Comparison of ENCODE assay signal across 17 cellular contexts in the genomic region with DNA sequence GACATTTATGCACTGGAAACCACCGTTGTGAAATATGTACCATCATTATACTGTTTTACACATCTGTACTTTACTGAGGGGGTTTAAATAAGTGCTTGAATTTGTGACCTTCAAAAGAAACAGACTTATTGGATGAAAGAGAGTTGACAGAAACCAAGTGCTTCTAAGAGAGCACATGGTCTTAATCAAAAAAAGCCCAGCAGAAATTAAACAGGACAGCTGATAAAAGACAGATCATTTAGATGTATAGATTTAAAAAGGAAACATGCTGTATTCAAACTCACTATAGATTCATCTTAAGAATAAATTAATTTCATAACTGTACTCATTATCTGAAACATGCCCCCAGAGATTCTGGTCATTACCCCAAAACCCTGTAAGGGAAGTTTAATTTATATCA.
DNase-seq lines count a peak whose midpoint lies in the region; ATAC-seq and TF ChIP-seq lines count a peak whose summit lies in the region.
"Had no signal": no experiment of that assay in that cellular context is flagged by ENCODE, and none has a peak within 500 bp of the region (broad histone marks: within the 10 kb centered on the region; RNA-seq: fewer than 3 reads in every experiment).

No MANE protein-coding gene starts in this region.

- no peak for TF ChIP-seq CTCF in fibroblast of pulmonary artery (IDR thresholded peaks at IDR 0.05; ENCODE audit: low read length, missing control alignments)

- ATAC-seq in SK-N-SH treated with all-trans-retinoic acid at 6 μM for 48 hours, result peak; percentile 49
- no peak for ATAC-seq in GM21515 (IDR thresholded peaks at IDR 0.05; ENCODE audit: unreplicated experiment)
- ATAC-seq: A549, GM23338, HCT116 had no signal

- H3K4me3 ChIP-seq in fibroblast of pulmonary artery (replicated peaks; ENCODE audit: low read depth, low read length), result no peak overlapping the region
- H3K4me3 ChIP-seq: A549, GM23338 had no signal

- DNase-seq in SK-N-DZ (ENCODE audit: low spot score) (peak; percentile 95), fibroblast of pulmonary artery (ENCODE audit: low read depth) (peak; percentile 38), occipital lobe (lab: John Stamatoyannopoulos, UW) (no peak), NCI-H524 treated with DMSO at 0.1 percent for 48 hours (lab: John Stamatoyannopoulos, UW) (no peak), DMS153 (lab: John Stamatoyannopoulos, UW) (no peak)
- DNase-seq: 8988T; C1 segment of cervical spinal cord; Calu3; CD4-positive, alpha-beta memory T cell; COR-L47; DND-41; H9 had no signal

TF ChIP-seq in SK-N-SH treated with all-trans-retinoic acid at 6 μM for 48 hours, 23 proteins besides CTCF, POLR2A, EP300 and RAD21:
- TF ChIP-seq ARNTL (CRISPR knock-in tag; IDR thresholded peaks at IDR 0.05; ENCODE audit: borderline replicate concordance, low read depth) (no peak), ESRRG (CRISPR knock-in tag; IDR thresholded peaks at IDR 0.05) (0 out of 2 replicates have a peak, but pooled peaks have one; percentile 71), SNAI2 (CRISPR knock-in tag; IDR thresholded peaks at IDR 0.05) (no peak), ISL1 (CRISPR knock-in tag; IDR thresholded peaks at IDR 0.05) (peak; percentile 86), ZFP3 (CRISPR knock-in tag; IDR thresholded peaks at IDR 0.05) (no peak), TCF4 (CRISPR knock-in tag; IDR thresholded peaks at IDR 0.05; ENCODE audit: borderline replicate concordance) (peak; percentile 98), TOX (CRISPR knock-in tag; IDR thresholded peaks at IDR 0.05; ENCODE audit: borderline replicate concordance) (peak; percentile 65), ZNF8 (CRISPR knock-in tag; IDR thresholded peaks at IDR 0.05) (no peak)
- TF ChIP-seq, protein P1, sequence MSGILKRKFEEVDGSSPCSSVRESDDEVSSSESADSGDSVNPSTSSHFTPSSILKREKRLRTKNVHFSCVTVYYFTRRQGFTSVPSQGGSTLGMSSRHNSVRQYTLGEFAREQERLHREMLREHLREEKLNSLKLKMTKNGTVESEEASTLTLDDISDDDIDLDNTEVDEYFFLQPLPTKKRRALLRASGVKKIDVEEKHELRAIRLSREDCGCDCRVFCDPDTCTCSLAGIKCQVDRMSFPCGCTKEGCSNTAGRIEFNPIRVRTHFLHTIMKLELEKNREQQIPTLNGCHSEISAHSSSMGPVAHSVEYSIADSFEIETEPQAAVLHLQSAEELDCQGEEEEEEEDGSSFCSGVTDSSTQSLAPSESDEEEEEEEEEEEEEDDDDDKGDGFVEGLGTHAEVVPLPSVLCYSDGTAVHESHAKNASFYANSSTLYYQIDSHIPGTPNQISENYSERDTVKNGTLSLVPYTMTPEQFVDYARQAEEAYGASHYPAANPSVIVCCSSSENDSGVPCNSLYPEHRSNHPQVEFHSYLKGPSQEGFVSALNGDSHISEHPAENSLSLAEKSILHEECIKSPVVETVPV (CRISPR knock-in tag; IDR thresholded peaks at IDR 0.05), result peak; percentile 86; the same call in 1 of the 2 replicates
- TF ChIP-seq, protein P2, sequence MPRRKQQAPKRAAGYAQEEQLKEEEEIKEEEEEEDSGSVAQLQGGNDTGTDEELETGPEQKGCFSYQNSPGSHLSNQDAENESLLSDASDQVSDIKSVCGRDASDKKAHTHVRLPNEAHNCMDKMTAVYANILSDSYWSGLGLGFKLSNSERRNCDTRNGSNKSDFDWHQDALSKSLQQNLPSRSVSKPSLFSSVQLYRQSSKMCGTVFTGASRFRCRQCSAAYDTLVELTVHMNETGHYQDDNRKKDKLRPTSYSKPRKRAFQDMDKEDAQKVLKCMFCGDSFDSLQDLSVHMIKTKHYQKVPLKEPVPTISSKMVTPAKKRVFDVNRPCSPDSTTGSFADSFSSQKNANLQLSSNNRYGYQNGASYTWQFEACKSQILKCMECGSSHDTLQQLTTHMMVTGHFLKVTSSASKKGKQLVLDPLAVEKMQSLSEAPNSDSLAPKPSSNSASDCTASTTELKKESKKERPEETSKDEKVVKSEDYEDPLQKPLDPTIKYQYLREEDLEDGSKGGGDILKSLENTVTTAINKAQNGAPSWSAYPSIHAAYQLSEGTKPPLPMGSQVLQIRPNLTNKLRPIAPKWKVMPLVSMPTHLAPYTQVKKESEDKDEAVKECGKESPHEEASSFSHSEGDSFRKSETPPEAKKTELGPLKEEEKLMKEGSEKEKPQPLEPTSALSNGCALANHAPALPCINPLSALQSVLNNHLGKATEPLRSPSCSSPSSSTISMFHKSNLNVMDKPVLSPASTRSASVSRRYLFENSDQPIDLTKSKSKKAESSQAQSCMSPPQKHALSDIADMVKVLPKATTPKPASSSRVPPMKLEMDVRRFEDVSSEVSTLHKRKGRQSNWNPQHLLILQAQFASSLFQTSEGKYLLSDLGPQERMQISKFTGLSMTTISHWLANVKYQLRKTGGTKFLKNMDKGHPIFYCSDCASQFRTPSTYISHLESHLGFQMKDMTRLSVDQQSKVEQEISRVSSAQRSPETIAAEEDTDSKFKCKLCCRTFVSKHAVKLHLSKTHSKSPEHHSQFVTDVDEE (CRISPR knock-in tag; IDR thresholded peaks at IDR 0.05), result peak; percentile 97
- TF ChIP-seq, protein P3, sequence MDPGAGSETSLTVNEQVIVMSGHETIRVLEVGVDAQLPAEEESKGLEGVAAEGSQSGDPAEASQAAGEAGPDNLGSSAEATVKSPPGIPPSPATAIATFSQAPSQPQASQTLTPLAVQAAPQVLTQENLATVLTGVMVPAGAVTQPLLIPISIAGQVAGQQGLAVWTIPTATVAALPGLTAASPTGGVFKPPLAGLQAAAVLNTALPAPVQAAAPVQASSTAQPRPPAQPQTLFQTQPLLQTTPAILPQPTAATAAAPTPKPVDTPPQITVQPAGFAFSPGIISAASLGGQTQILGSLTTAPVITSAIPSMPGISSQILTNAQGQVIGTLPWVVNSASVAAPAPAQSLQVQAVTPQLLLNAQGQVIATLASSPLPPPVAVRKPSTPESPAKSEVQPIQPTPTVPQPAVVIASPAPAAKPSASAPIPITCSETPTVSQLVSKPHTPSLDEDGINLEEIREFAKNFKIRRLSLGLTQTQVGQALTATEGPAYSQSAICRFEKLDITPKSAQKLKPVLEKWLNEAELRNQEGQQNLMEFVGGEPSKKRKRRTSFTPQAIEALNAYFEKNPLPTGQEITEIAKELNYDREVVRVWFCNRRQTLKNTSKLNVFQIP (CRISPR knock-in tag; IDR thresholded peaks at IDR 0.05; ENCODE audit: borderline replicate concordance, low read depth), result no peak
- TF ChIP-seq, protein P4, sequence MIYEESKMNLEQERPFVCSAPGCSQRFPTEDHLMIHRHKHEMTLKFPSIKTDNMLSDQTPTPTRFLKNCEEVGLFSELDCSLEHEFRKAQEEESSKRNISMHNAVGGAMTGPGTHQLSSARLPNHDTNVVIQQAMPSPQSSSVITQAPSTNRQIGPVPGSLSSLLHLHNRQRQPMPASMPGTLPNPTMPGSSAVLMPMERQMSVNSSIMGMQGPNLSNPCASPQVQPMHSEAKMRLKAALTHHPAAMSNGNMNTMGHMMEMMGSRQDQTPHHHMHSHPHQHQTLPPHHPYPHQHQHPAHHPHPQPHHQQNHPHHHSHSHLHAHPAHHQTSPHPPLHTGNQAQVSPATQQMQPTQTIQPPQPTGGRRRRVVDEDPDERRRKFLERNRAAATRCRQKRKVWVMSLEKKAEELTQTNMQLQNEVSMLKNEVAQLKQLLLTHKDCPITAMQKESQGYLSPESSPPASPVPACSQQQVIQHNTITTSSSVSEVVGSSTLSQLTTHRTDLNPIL (CRISPR knock-in tag; IDR thresholded peaks at IDR 0.05; ENCODE audit: low read depth), result peak; percentile 72; the same call in 1 of the 2 replicates

Comparison
In these comparisons a context has a peak if more than half of its experiments do, and no peak if none do; other contexts are left out.
1. DNase-seq: peak in SK-N-DZ (single experiment) and fibroblast of pulmonary artery (single experiment); none in occipital lobe (single experiment), NCI-H524 treated with DMSO at 0.1 percent for 48 hours (single experiment) and DMS153 (single experiment).